15 cellular contexts compared by ENCODE assay signal in the genomic region with DNA sequence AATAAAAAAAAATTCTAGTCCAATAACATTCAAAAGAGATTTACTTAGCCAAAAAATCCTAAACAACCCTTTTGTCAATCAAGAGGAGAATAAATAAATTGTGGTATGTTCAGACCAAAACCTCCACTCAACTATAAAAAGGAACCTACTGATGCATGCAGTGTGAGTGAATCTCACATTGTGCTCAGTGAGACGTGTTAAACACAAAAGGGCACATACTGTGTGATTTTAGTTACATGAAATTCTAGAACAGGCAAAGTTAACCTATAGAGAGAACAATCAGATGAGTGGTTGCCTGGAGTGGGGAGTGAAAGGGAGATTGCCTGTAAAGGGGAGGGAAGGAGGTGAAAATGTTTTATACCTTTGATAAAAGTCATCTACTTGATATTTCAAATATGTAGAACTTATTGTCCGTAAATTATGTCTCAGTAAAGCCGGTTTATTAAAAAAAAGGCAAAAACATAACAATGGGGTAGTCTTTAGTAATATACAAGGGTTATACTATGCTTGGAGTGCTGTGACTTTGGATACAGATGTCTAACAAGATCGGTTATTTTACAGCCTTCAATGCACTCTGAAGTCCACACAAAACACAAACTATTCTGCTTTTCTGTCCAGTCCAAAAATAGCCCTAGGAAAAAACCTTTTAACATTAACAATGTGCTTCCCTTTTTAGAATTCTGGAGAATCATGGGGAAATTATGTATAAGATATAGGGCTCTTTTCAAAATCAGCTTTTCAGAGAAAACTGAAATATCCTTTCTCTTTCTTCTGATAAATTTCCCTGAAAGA. TPM values are rescaled to one million over a fixed set of nuclear protein-coding genes. Genes with fewer than 3 reads are reported as not detected.
"Had no signal": no experiment of that assay in that cellular context is flagged by ENCODE, and none has a peak within 500 bp of the region (broad histone marks: within the 10 kb centered on the region; RNA-seq: fewer than 3 reads in every experiment).

No MANE protein-coding gene starts in this region.

RNA-seq across cellular contexts. Expression of gene CCDC201, which starts 30.8 kb away (rescaled TPM):
- total RNA-seq: activated CD4-positive, alpha-beta memory T cell treated with anti-CD3 and anti-CD28 coated beads for 36 hours; activated naive CD8-positive, alpha-beta T cell treated with anti-CD3 and anti-CD28 coated beads for 36 hours; astrocyte; dermis blood vessel endothelial cell; fibroblast of lung; glomerular endothelial cell; kidney; left lung; lung; mesenteric fat pad; mucosa of gallbladder; omental fat pad; posterior vena cava; thoracic aorta; vagina had no signal

RNA-seq across cellular contexts. Expression of gene IGFBP1, which starts 46.2 kb away (rescaled TPM):
- total RNA-seq: activated CD4-positive, alpha-beta memory T cell treated with anti-CD3 and anti-CD28 coated beads for 36 hours; activated naive CD8-positive, alpha-beta T cell treated with anti-CD3 and anti-CD28 coated beads for 36 hours; astrocyte; fibroblast of lung; glomerular endothelial cell; kidney; left lung; lung; mesenteric fat pad; posterior vena cava; thoracic aorta had no signal
